13 cellular contexts compared by ENCODE assay signal in genomic region chr12:11771895-11772502, GRCh38.
DNase-seq lines count a peak whose midpoint lies in the region; ATAC-seq and TF ChIP-seq lines count a peak whose summit lies in the region.
"Had no signal": no experiment of that assay in that cellular context is flagged by ENCODE, and none has a peak within 500 bp of the region (broad histone marks: within the 10 kb centered on the region; RNA-seq: fewer than 3 reads in every experiment).

No MANE protein-coding gene starts in this region.

- intact Hi-C loops in activated CD8-positive, alpha-beta T cell treated with anti-CD3 and anti-CD28 coated beads for 36 hours (cut with micrococcal nuclease): no loop called here
- intact Hi-C loops in A673 (cut with micrococcal nuclease; ENCODE audit: unreplicated experiment): no loop called here

- H3K36me3 ChIP-seq in OCI-LY3 (replicated peaks; ENCODE audit: low read depth, low read length) (peaks cover 9% of the 10 kb centered on the region), A673 (ENCODE audit: insufficient read depth, low read length, poor library complexity, severe bottlenecking) (no peaks in the 10 kb centered on the region)
- H3K36me3 ChIP-seq: cardiac muscle cell, stomach had no signal

- peaks cover 94% of the 10 kb centered on the region for H3K79me2 ChIP-seq in OCI-LY3 (ENCODE audit: low read length)

- no peaks in the 10 kb centered on the region for H3K27me3 Mint-ChIP-seq in activated CD8-positive, alpha-beta T cell treated with anti-CD3 and anti-CD28 coated beads for 36 hours
- H3K27me3 Mint-ChIP-seq in activated CD8-positive, alpha-beta T cell treated with anti-CD3 and anti-CD28 coated beads, Interleukin-2, amount 10 ng/mL, durations not matched to agents 7 days and 5 days (ENCODE audit: low read depth): no peaks in the 10 kb centered on the region
- H3K27me3 Mint-ChIP-seq: activated CD8-positive, alpha-beta memory T cell treated with anti-CD3 and anti-CD28 coated beads, Interleukin-2, amount 10 ng/mL, durations not matched to agents 7 days and 5 days had no signal

- no peak overlapping the region for H3K4me3 Mint-ChIP-seq in activated CD8-positive, alpha-beta T cell treated with anti-CD3 and anti-CD28 coated beads for 36 hours
- H3K4me3 Mint-ChIP-seq in activated CD8-positive, alpha-beta T cell treated with anti-CD3 and anti-CD28 coated beads, Interleukin-2, amount 10 ng/mL, durations not matched to agents 7 days and 5 days: no peak overlapping the region
- H3K4me3 Mint-ChIP-seq: activated CD8-positive, alpha-beta memory T cell treated with anti-CD3 and anti-CD28 coated beads, Interleukin-2, amount 10 ng/mL, durations not matched to agents 7 days and 5 days had no signal

- no peak for DNase-seq in activated CD8-positive, alpha-beta T cell treated with anti-CD3 and anti-CD28 coated beads for 36 hours
- no peak for DNase-seq in activated CD8-positive, alpha-beta T cell treated with anti-CD3 and anti-CD28 coated beads, Interleukin-2, amount 10 ng/mL, durations not matched to agents 7 days and 5 days
- peak; percentile 96 for DNase-seq in epithelial cell of proximal tubule (ENCODE audit: low read depth)
- no peak for DNase-seq in stimulated activated naive CD8-positive, alpha-beta T cell treated with anti-CD3 and anti-CD28 coated beads, Interleukin-15, Interleukin-2, amounts not matched to agents 100 U/mL and 50 U/mL, for 24 hours
- no peak for DNase-seq in A673 (ENCODE audit: low spot score)
- DNase-seq in NCI-H2196 (lab: John Stamatoyannopoulos, UW; ENCODE audit: unreplicated experiment): no peak
- DNase-seq in ureter (ENCODE audit: low spot score): no peak
- DNase-seq: activated CD8-positive, alpha-beta memory T cell treated with anti-CD3 and anti-CD28 coated beads, Interleukin-2, amount 10 ng/mL, durations not matched to agents 7 days and 5 days; NCI-H1930; stomach had no signal

- POLR2A ChIA-PET in activated CD8-positive, alpha-beta T cell treated with anti-CD3 and anti-CD28 coated beads for 36 hours (lab: Charles Lee): interaction anchor here (1.5 to 1.8 kb wide), 2 partner anchors 51 to 238 kb away, joined by 3 to 7 read pairs; no protein-coding TSS in a partner anchor
- POLR2A ChIA-PET in activated CD8-positive, alpha-beta T cell treated with anti-CD3 and anti-CD28 coated beads, Interleukin-2, amount 10 ng/mL, durations not matched to agents 7 days and 5 days (lab: Charles Lee): no interaction called here
- POLR2A ChIA-PET in A673 (lab: Charles Lee; ENCODE audit: low non-redundant PET): no interaction called here

- CTCF ChIA-PET in activated CD8-positive, alpha-beta T cell treated with anti-CD3 and anti-CD28 coated beads for 36 hours (lab: Charles Lee): interaction anchor here (1.2 to 1.6 kb wide), 2 partner anchors 9 to 261 kb away, joined by 4 to 5 read pairs; no protein-coding TSS in a partner anchor
- CTCF ChIA-PET in activated CD8-positive, alpha-beta T cell treated with anti-CD3 and anti-CD28 coated beads, Interleukin-2, amount 10 ng/mL, durations not matched to agents 7 days and 5 days (lab: Charles Lee): interaction anchor here (1.5 kb wide), 1 partner anchor 45 kb away, joined by 3 read pairs; no protein-coding TSS in a partner anchor
- CTCF ChIA-PET in A673 (lab: Charles Lee): no interaction called here

- H4K20me1 ChIP-seq in OCI-LY3 (ENCODE audit: insufficient read depth, low read length): no peaks in the 10 kb centered on the region

- H3K27me3 ChIP-seq in OCI-LY3 (ENCODE audit: low read depth, low read length): no peaks in the 10 kb centered on the region
- no peaks in the 10 kb centered on the region for H3K27me3 ChIP-seq in A673 (replicated peaks; ENCODE audit: insufficient read depth, low read depth, low read length, poor library complexity)
- H3K27me3 ChIP-seq: cardiac muscle cell, stomach had no signal

- no peak overlapping the region for H2AFZ ChIP-seq in OCI-LY3 (ENCODE audit: low read depth, low read length)

- H3K4me1 ChIP-seq in OCI-LY3 (ENCODE audit: low read length): peaks cover 99% of the 10 kb centered on the region
- peaks cover 16% of the 10 kb centered on the region for H3K4me1 ChIP-seq in A673 (ENCODE audit: insufficient read depth, low read length, poor library complexity, severe bottlenecking)
- H3K4me1 ChIP-seq: A549 had no signal

- H3K27ac ChIP-seq in OCI-LY3 (ENCODE audit: low read length) (peak overlapping the region; percentile 96), A673 (ENCODE audit: low read depth, low read length, poor library complexity, severe bottlenecking) (no peak overlapping the region)
- H3K27ac ChIP-seq: A549, stomach had no signal

- peak overlapping the region; percentile 59 for H3K9ac ChIP-seq in OCI-LY3 (ENCODE audit: low read length)

- peak; percentile 79 for ATAC-seq in activated CD8-positive, alpha-beta T cell treated with anti-CD3 and anti-CD28 coated beads for 36 hours
- no peak for ATAC-seq in activated CD8-positive, alpha-beta T cell treated with anti-CD3 and anti-CD28 coated beads, Interleukin-2, amount 10 ng/mL, durations not matched to agents 7 days and 5 days
- peak; percentile 80 for ATAC-seq in stimulated activated naive CD8-positive, alpha-beta T cell treated with anti-CD3 and anti-CD28 coated beads, Interleukin-15, Interleukin-2, amounts not matched to agents 100 U/mL and 50 U/mL, for 24 hours

- H3K9me3 Mint-ChIP-seq in activated CD8-positive, alpha-beta T cell treated with anti-CD3 and anti-CD28 coated beads for 36 hours: no peaks in the 10 kb centered on the region
- H3K9me3 Mint-ChIP-seq in activated CD8-positive, alpha-beta T cell treated with anti-CD3 and anti-CD28 coated beads, Interleukin-2, amount 10 ng/mL, durations not matched to agents 7 days and 5 days (ENCODE audit: insufficient read depth): peaks cover 5% of the 10 kb centered on the region

- H3K4me3 ChIP-seq in OCI-LY3 (ENCODE audit: low read length) (0 out of 2 replicates have a peak overlapping the region, but pooled peaks have one; percentile 4), epithelial cell of proximal tubule (ENCODE audit: low read depth, low read length) (no peak overlapping the region), A673 (ENCODE audit: low read depth, low read length, poor library complexity, severe bottlenecking) (no peak overlapping the region)
- H3K4me3 ChIP-seq: A549, cardiac muscle cell, stomach had no signal

- peak overlapping the region; percentile 5 for H3K27ac Mint-ChIP-seq in activated CD8-positive, alpha-beta T cell treated with anti-CD3 and anti-CD28 coated beads for 36 hours
- H3K27ac Mint-ChIP-seq in activated CD8-positive, alpha-beta T cell treated with anti-CD3 and anti-CD28 coated beads, Interleukin-2, amount 10 ng/mL, durations not matched to agents 7 days and 5 days: no peak overlapping the region
- H3K27ac Mint-ChIP-seq: activated CD8-positive, alpha-beta memory T cell treated with anti-CD3 and anti-CD28 coated beads, Interleukin-2, amount 10 ng/mL, durations not matched to agents 7 days and 5 days had no signal

- H3K4me2 ChIP-seq in OCI-LY3 (ENCODE audit: low read length): peak overlapping the region; percentile 49
- H3K4me2 ChIP-seq: A549 had no signal

- no peak for TF ChIP-seq CTCF in activated CD8-positive, alpha-beta T cell treated with anti-CD3 and anti-CD28 coated beads for 36 hours (IDR thresholded peaks at IDR 0.05)
- TF ChIP-seq CTCF in OCI-LY3 (IDR thresholded peaks at IDR 0.05; ENCODE audit: low read depth, low read length) (no peak), epithelial cell of proximal tubule (conservative IDR thresholded peaks at IDR 0.05; ENCODE audit: low read depth, low read length) (no peak), A673 (conservative IDR thresholded peaks at IDR 0.05; ENCODE audit: low read depth, low read length) (no peak)

- BruUV-seq in A673 (replicated peaks; lab: Mats Ljungman, UMichigan): no TSS peak

- peaks cover 65% of the 10 kb centered on the region for H3K4me1 Mint-ChIP-seq in activated CD8-positive, alpha-beta T cell treated with anti-CD3 and anti-CD28 coated beads for 36 hours (ENCODE audit: low read depth)
- H3K4me1 Mint-ChIP-seq in activated CD8-positive, alpha-beta T cell treated with anti-CD3 and anti-CD28 coated beads, Interleukin-2, amount 10 ng/mL, durations not matched to agents 7 days and 5 days (ENCODE audit: low read depth): peaks cover 42% of the 10 kb centered on the region

- H3K9me3 ChIP-seq in OCI-LY3 (ENCODE audit: insufficient read depth, low read length) (no peaks in the 10 kb centered on the region), A673 (ENCODE audit: low read depth, low read length, poor library complexity, severe bottlenecking) (no peaks in the 10 kb centered on the region)
- H3K9me3 ChIP-seq: A549, stomach had no signal

- peaks cover 14% of the 10 kb centered on the region for H3K36me3 Mint-ChIP-seq in activated CD8-positive, alpha-beta T cell treated with anti-CD3 and anti-CD28 coated beads for 36 hours (ENCODE audit: low read depth)
- H3K36me3 Mint-ChIP-seq in activated CD8-positive, alpha-beta T cell treated with anti-CD3 and anti-CD28 coated beads, Interleukin-2, amount 10 ng/mL, durations not matched to agents 7 days and 5 days (ENCODE audit: low read depth): peaks cover 30% of the 10 kb centered on the region
